ENCODE assay signal across 13 cellular contexts in the genomic region with DNA sequence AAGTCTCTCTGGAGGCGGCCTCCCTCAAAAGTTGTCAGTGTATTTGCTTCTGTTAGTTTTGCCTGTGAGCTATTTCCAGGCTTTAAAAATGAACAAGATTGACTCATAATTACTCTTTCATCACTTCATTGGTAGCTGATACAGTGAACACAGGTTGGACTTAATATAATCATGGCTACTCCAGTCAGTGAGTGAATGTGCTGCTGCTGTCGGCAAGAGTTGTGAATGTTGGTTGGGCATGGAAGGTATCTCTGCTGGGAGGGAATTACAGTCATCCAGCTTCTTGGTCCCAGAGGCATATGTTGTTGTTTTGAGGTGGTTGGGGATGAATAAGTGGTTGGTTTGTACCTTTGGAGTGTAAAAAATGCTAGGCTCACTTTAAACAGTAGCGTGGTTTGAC. TPM values are rescaled to one million over a fixed set of nuclear protein-coding genes. Genes with fewer than 3 reads are reported as not detected.
DNase-seq lines count a peak whose midpoint lies in the region; ATAC-seq, FAIRE-seq and TF ChIP-seq lines count a peak whose summit lies in the region.
"Had no signal": no experiment of that assay in that cellular context is flagged by ENCODE, and none has a peak within 500 bp of the region (broad histone marks: within the 10 kb centered on the region; RNA-seq: fewer than 3 reads in every experiment).

No MANE protein-coding gene starts in this region.

- in situ Hi-C loops in mammary epithelial cell (cut with MboI; ENCODE audit: low sequenced_read_pairs in 2 of 2) = no loop called here

- H3K4me2 ChIP-seq in mammary epithelial cell (ENCODE audit: insufficient read depth, low read depth, low read length) = no peak overlapping the region

- BruUV-seq in mammary epithelial cell (replicated peaks; lab: Mats Ljungman, UMichigan) (no TSS peak), MCF 10A (replicated peaks; lab: Mats Ljungman, UMichigan) (no TSS peak)

- H3K27ac Mint-ChIP-seq in MCF 10A (ENCODE audit: low read depth, unreplicated experiment) = no peak overlapping the region

- H3K9me3 ChIP-seq in mammary epithelial cell (replicated peaks; ENCODE audit: insufficient read depth, low read length) = no peaks in the 10 kb centered on the region
- no peaks in the 10 kb centered on the region for H3K9me3 ChIP-seq in thoracic aorta
- H3K9me3 ChIP-seq: transverse colon had no signal

- peaks cover 46% of the 10 kb centered on the region for H3K4me1 Mint-ChIP-seq in MCF 10A (ENCODE audit: insufficient read depth, unreplicated experiment)

- H3K27ac ChIP-seq in mammary epithelial cell (ENCODE audit: insufficient read depth, low read depth, low read length) = no peak overlapping the region
- peak overlapping the region; percentile 1 to 18 for H3K27ac ChIP-seq in thoracic aorta

- H3K27me3 Mint-ChIP-seq in MCF 10A (ENCODE audit: insufficient read depth, unreplicated experiment) = no peaks in the 10 kb centered on the region
- H3K27me3 Mint-ChIP-seq: naive B cell had no signal

- POLR2A ChIA-PET in MCF 10A (lab: Yijun Ruan, JAX) = interaction anchor here (1.0 to 4.4 kb wide), 3 partner anchors 8 to 11 kb away, joined by 3 to 29 read pairs (median 3); a partner anchor contains a TSS

- peaks cover 27% of the 10 kb centered on the region for H3K36me3 Mint-ChIP-seq in MCF 10A (ENCODE audit: insufficient read depth, unreplicated experiment)

- CTCF ChIA-PET in mammary epithelial cell (lab: Charles Lee; ENCODE audit: low non-redundant PET) = no interaction called here
- CTCF ChIA-PET in MCF 10A (lab: Yijun Ruan, JAX) = interaction anchor here (0.5 to 1.5 kb wide), 4 partner anchors 10 to 486 kb away, joined by 3 to 5 read pairs (median 4); a partner anchor contains a TSS

- peaks cover 96% of the 10 kb centered on the region for H3K79me2 ChIP-seq in mammary epithelial cell (ENCODE audit: insufficient read depth, low read length)

- H3K36me3 ChIP-seq in mammary epithelial cell (ENCODE audit: insufficient read depth, low read length) = no peaks in the 10 kb centered on the region
- no peaks in the 10 kb centered on the region for H3K36me3 ChIP-seq in thoracic aorta
- H3K36me3 ChIP-seq: transverse colon had no signal

- intact Hi-C loops in mammary epithelial cell (cut with micrococcal nuclease) (no loop called here), MCF 10A (cut with micrococcal nuclease) (no loop called here)

- H3K27me3 ChIP-seq in mammary epithelial cell (ENCODE audit: insufficient read depth, low read length) (no peaks in the 10 kb centered on the region), thoracic aorta (replicated peaks; ENCODE audit: insufficient read depth) (no peaks in the 10 kb centered on the region)
- H3K27me3 ChIP-seq: transverse colon had no signal

- no peak overlapping the region for H3K4me3 Mint-ChIP-seq in MCF 10A (ENCODE audit: unreplicated experiment)

- TF ChIP-seq CTCF in mammary epithelial cell (conservative IDR thresholded peaks at IDR 0.05 in 1 of 2, IDR thresholded peaks at IDR 0.05 in 1 of 2; ENCODE audit: extremely low read depth in 1 of 2, insufficient read depth in 1 of 2, low read depth in 1 of 2, low read length in 2 of 2) = no peak
- no peak for TF ChIP-seq CTCF in MCF 10A (IDR thresholded peaks at IDR 0.05; ENCODE audit: unreplicated experiment)
- no peak for TF ChIP-seq CTCF in thoracic aorta (IDR thresholded peaks at IDR 0.05)
- no peak for TF ChIP-seq CTCF in foreskin fibroblast (IDR thresholded peaks at IDR 0.05; ENCODE audit: low read depth, low read length)

- no peak overlapping the region for H3K4me3 ChIP-seq in mammary epithelial cell (replicated peaks in 1 of 3; ENCODE audit: insufficient read depth in 1 of 3, low read depth in 2 of 3, low read length in 3 of 3)
- H3K4me3 ChIP-seq in thoracic aorta = no peak overlapping the region
- no peak overlapping the region for H3K4me3 ChIP-seq in foreskin fibroblast (ENCODE audit: low read depth in 1 of 2, low read length in 2 of 2)
- H3K4me3 ChIP-seq: transverse colon had no signal

- dilution Hi-C loops in mammary epithelial cell (cut with HindIII; ENCODE audit: low sequenced_read_pairs) = loop anchor here (5.0 kb wide), 2 partner anchors 52 to 102 kb away; no protein-coding TSS in a partner anchor

- H3K9ac ChIP-seq in mammary epithelial cell (ENCODE audit: insufficient read depth, low read length) = no peak overlapping the region

- no peak for FAIRE-seq in RCC 7860 (lab: Jason Lieb, UNC)

- DNase-seq in mammary epithelial cell (peak; percentile 44), MCF 10A (ENCODE audit: unreplicated experiment) (no peak), RCC 7860 (ENCODE audit: low spot score) (peak; percentile 49), glomerular visceral epithelial cell (ENCODE audit: extremely low spot score) (peak; percentile 42), thoracic aorta (ENCODE audit: low spot score) (no peak), OCI-M2 (lab: John Stamatoyannopoulos, UW; ENCODE audit: unreplicated experiment) (no peak), foreskin fibroblast (no peak)
- DNase-seq: Calu3; naive B cell; NCI-H1105 treated with DMSO at 0.1 percent for 48 hours; stimulated activated CD4-positive, alpha-beta T cell treated with anti-CD3 and anti-CD28 coated beads, Interleukin-1b, Interleukin-23, amount 100 ng/mL, for 48 hours; transverse colon had no signal

- WGBS in mammary epithelial cell (ENCODE audit: low coverage, missing lambda C conversion rate) = 100% methylated on average over 3 of the region's 3 CpGs

- no peak overlapping the region for H2AFZ ChIP-seq in mammary epithelial cell (ENCODE audit: low read depth, low read length)

- H3K4me1 ChIP-seq in mammary epithelial cell (ENCODE audit: insufficient read depth, low read length) = peaks cover 18% of the 10 kb centered on the region
- peaks cover 48 to 68% of the 10 kb centered on the region in 2 donors for H3K4me1 ChIP-seq in thoracic aorta (ENCODE audit: control insufficient read depth in 1 of 2, low read depth in 2 of 2)

- no peaks in the 10 kb centered on the region for H4K20me1 ChIP-seq in mammary epithelial cell (ENCODE audit: insufficient read depth, low read length)

- H3K9me3 Mint-ChIP-seq in MCF 10A (ENCODE audit: unreplicated experiment) = no peaks in the 10 kb centered on the region
- H3K9me3 Mint-ChIP-seq: naive B cell had no signal

- ATAC-seq in thoracic aorta (ENCODE audit: insufficient number of reproducible peaks, low FRiP score, low read depth) (no peak), GM21390 (IDR thresholded peaks at IDR 0.05; ENCODE audit: unreplicated experiment) (no peak)

RNA-seq across cellular contexts. Expression of a gene that starts 11.5 kb away (rescaled TPM):
- 100 to 1,000 TPM in 1 of 2 donors, 10 to 100 TPM in 1; 91.7 to 110 TPM for total RNA-seq in mammary epithelial cell
- polyA plus RNA-seq in mammary epithelial cell = 48.0 TPM
- polyA minus RNA-seq in mammary epithelial cell = 104 TPM
- total RNA-seq in MCF 10A (2022) = 140 and 163 TPM in 2 replicates
- 100 to 1,000 TPM in 1 of 2 donors, 10 to 100 TPM in 1; 91.8 to 107 TPM for total RNA-seq in thoracic aorta

Comparison
In these comparisons a context has a peak if more than half of its experiments do, and no peak if none do; other contexts are left out.
1. DNase-seq: peak in mammary epithelial cell (single experiment), RCC 7860 (single experiment) and glomerular visceral epithelial cell (single experiment); none in MCF 10A (single experiment), thoracic aorta (single experiment), OCI-M2 (single experiment) and foreskin fibroblast (0 of 2).